ENCODE assay signal across 11 cellular contexts in the genomic region with DNA sequence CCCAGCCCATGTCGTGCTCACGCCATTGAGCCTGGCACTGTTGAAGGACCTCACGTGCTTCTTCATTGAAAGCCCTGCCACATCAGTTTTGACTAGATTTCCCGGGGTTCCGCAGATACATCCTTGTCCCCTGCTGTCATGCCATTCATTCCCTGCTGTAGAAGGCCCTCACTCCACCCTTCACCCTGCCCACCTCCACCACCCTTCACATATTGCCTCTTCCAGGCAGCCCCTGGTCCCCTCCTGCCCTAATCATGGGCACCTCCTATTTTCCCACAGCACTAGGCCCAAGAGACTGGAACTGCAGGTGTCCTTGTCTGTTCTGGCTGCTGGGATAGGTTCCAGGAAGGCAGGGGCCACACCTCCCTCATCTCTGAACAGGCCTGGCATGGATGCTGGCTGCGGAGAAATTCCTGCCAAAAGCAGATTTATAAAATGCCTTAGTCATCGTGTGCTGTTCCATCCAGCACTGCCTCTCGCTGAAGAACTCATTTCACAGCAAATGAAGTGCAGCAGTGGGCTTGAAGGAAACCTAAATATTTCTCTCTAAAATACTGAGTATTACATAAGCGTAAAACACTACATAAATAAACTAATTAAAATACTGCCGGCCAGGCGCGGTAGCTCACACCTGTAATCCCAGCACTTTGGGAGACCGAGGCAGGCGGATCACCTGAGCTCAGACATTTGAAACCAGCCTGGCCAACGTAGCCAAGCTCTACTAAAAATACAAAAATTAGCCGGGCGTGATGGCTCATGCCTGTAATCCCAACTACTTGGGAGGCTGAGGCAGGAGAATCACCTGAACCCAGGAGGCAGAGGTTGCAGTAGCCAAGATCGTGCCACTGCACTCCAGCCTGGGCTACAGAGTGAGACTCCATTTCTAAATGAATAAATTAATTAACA. TPM values are rescaled to one million over a fixed set of nuclear protein-coding genes. Genes with fewer than 3 reads are reported as not detected.
DNase-seq lines count a peak whose midpoint lies in the region; ATAC-seq and TF ChIP-seq lines count a peak whose summit lies in the region.
"Had no signal": no experiment of that assay in that cellular context is flagged by ENCODE, and none has a peak within 500 bp of the region (broad histone marks: within the 10 kb centered on the region; RNA-seq: fewer than 3 reads in every experiment).

No MANE protein-coding gene starts in this region.

- peaks cover 0 to 8% (median 0%) of the 10 kb centered on the region in 7 donors for H3K4me1 Mint-ChIP-seq in naive thymus-derived CD4-positive, alpha-beta T cell

- H3K9me3 Mint-ChIP-seq in naive thymus-derived CD4-positive, alpha-beta T cell, result peaks cover 0 to 3% (median 0%) of the 10 kb centered on the region in 11 donors
- H3K9me3 Mint-ChIP-seq: activated naive CD8-positive, alpha-beta T cell treated with anti-CD3 and anti-CD28 coated beads, Interleukin-2, amount 10 ng/mL, durations not matched to agents 7 days and 5 days; T-helper 1 cell treated with Interleukin-12 subunit alpha and Interleukin-12 subunit beta and Interleukin-4 antibody, amounts not matched to agents 30 μg/mL and 1 μg/mL, for 36 hours had no signal

- intact Hi-C loops in colonic mucosa (cut with DNase I), result no loop called here
- intact Hi-C loops in naive thymus-derived CD4-positive, alpha-beta T cell (cut with micrococcal nuclease), result no loop called here

- H3K9me3 ChIP-seq in AG04450 (ENCODE audit: control insufficient read depth, insufficient read depth, low read length), result no peaks in the 10 kb centered on the region
- no peaks in the 10 kb centered on the region for H3K9me3 ChIP-seq in colonic mucosa
- H3K9me3 ChIP-seq in mesenchymal stem cell (ENCODE audit: control insufficient read depth, low read length), result no peaks in the 10 kb centered on the region
- no peaks in the 10 kb centered on the region for H3K9me3 ChIP-seq in naive thymus-derived CD4-positive, alpha-beta T cell (ENCODE audit: control insufficient read depth in 2 of 3, low read length in 3 of 3)

- no peaks in the 10 kb centered on the region for H3K27me3 Mint-ChIP-seq in naive thymus-derived CD4-positive, alpha-beta T cell
- H3K27me3 Mint-ChIP-seq: activated naive CD8-positive, alpha-beta T cell treated with anti-CD3 and anti-CD28 coated beads, Interleukin-2, amount 10 ng/mL, durations not matched to agents 7 days and 5 days had no signal

- POLR2A ChIA-PET in AG04450 (lab: Yijun Ruan, JAX), result no interaction called here
- POLR2A ChIA-PET in naive thymus-derived CD4-positive, alpha-beta T cell (lab: Charles Lee), result no interaction called here

- no peak overlapping the region for H3K4me3 Mint-ChIP-seq in naive thymus-derived CD4-positive, alpha-beta T cell
- H3K4me3 Mint-ChIP-seq: activated naive CD8-positive, alpha-beta T cell treated with anti-CD3 and anti-CD28 coated beads, Interleukin-2, amount 10 ng/mL, durations not matched to agents 7 days and 5 days; T-helper 1 cell treated with Interleukin-12 subunit alpha and Interleukin-12 subunit beta and Interleukin-4 antibody, amounts not matched to agents 30 μg/mL and 1 μg/mL, for 36 hours had no signal

- H2BK12ac ChIP-seq in mesenchymal stem cell (ENCODE audit: low read length in 2 of 2), result no peak overlapping the region

- no peak overlapping the region for H2BK120ac ChIP-seq in mesenchymal stem cell (ENCODE audit: low read depth, low read length)

- no peak overlapping the region for H3K4me2 ChIP-seq in mesenchymal stem cell (ENCODE audit: low read length, poor library complexity, severe bottlenecking)

- H3K4me1 ChIP-seq in colonic mucosa (peaks cover 16% of the 10 kb centered on the region), mesenchymal stem cell (ENCODE audit: control insufficient read depth, insufficient read depth, low read depth, low read length) (peaks cover 8% of the 10 kb centered on the region)
- H3K4me1 ChIP-seq in naive thymus-derived CD4-positive, alpha-beta T cell (ENCODE audit: control insufficient read depth in 2 of 2, insufficient read depth in 2 of 2, low read length in 2 of 2), result no peaks in the 10 kb centered on the region

- H3K4me3 ChIP-seq in AG04450 (ENCODE audit: low read depth, low read length) (no peak overlapping the region), colonic mucosa (no peak overlapping the region), mesenchymal stem cell (ENCODE audit: insufficient read depth in 1 of 2, low read depth in 1 of 2, low read length in 2 of 2) (no peak overlapping the region)
- no peak overlapping the region for H3K4me3 ChIP-seq in naive thymus-derived CD4-positive, alpha-beta T cell (ENCODE audit: low read length)

- H3K27me3 ChIP-seq in AG04450 (ENCODE audit: control insufficient read depth, insufficient read depth, low read length), result no peaks in the 10 kb centered on the region
- H3K27me3 ChIP-seq in colonic mucosa, result no peaks in the 10 kb centered on the region
- no peaks in the 10 kb centered on the region for H3K27me3 ChIP-seq in mesenchymal stem cell (ENCODE audit: control insufficient read depth in 1 of 2, insufficient read depth in 1 of 2, low read length in 2 of 2)
- H3K27me3 ChIP-seq in naive thymus-derived CD4-positive, alpha-beta T cell (ENCODE audit: control insufficient read depth in 2 of 2, insufficient read depth in 2 of 2, low read length in 2 of 2), result no peaks in the 10 kb centered on the region

- H3K36me3 ChIP-seq in colonic mucosa (no peaks in the 10 kb centered on the region), mesenchymal stem cell (ENCODE audit: control insufficient read depth in 1 of 2, insufficient read depth in 2 of 2, low read depth in 1 of 2, low read length in 2 of 2) (peaks cover 4 to 8% of the 10 kb centered on the region in 2 experiments)
- peaks cover 0 to 6% (median 0%) of the 10 kb centered on the region in 3 experiments for H3K36me3 ChIP-seq in naive thymus-derived CD4-positive, alpha-beta T cell (ENCODE audit: control insufficient read depth in 2 of 3, insufficient read depth in 3 of 3, low read length in 3 of 3)

- H3K9ac ChIP-seq in colonic mucosa (ENCODE audit: low read depth in 2 of 2, low read length in 2 of 2) (no peak overlapping the region), mesenchymal stem cell (ENCODE audit: low read length) (peak overlapping the region; percentile 70)

- H3K27ac ChIP-seq in AG04450 (ENCODE audit: low read depth, low read length) (peak overlapping the region; percentile 80), colonic mucosa (peak overlapping the region; percentile 38), mesenchymal stem cell (ENCODE audit: low read length, poor library complexity, severe bottlenecking) (no peak overlapping the region)
- H3K27ac ChIP-seq in naive thymus-derived CD4-positive, alpha-beta T cell (ENCODE audit: low read depth, low read length), result no peak overlapping the region

- H3K18ac ChIP-seq in mesenchymal stem cell (ENCODE audit: low read depth in 1 of 2, low read length in 2 of 2), result no peak overlapping the region

- H3K79me1 ChIP-seq in mesenchymal stem cell (replicated peaks; ENCODE audit: low read length, poor library complexity, severe bottlenecking), result no peaks in the 10 kb centered on the region

- H2AFZ ChIP-seq in mesenchymal stem cell (ENCODE audit: low read depth, low read length), result no peak overlapping the region

- H3K23ac ChIP-seq in mesenchymal stem cell (ENCODE audit: low read length in 2 of 2), result no peak overlapping the region

- TF ChIP-seq CTCF in AG04450 (IDR thresholded peaks at IDR 0.05; ENCODE audit: low read depth, low read length), result no peak
- TF ChIP-seq CTCF in colonic mucosa (IDR thresholded peaks at IDR 0.05), result no peak

- ATAC-seq in HG02981 (IDR thresholded peaks at IDR 0.05; ENCODE audit: unreplicated experiment) (no peak), HG02884 (IDR thresholded peaks at IDR 0.05; ENCODE audit: unreplicated experiment) (no peak)
- no peak for ATAC-seq in naive thymus-derived CD4-positive, alpha-beta T cell

- peaks cover 0 to 20% (median 4%) of the 10 kb centered on the region in 5 donors for H3K36me3 Mint-ChIP-seq in naive thymus-derived CD4-positive, alpha-beta T cell
- H3K36me3 Mint-ChIP-seq: activated naive CD8-positive, alpha-beta T cell treated with anti-CD3 and anti-CD28 coated beads, Interleukin-2, amount 10 ng/mL, durations not matched to agents 7 days and 5 days had no signal

- H4K91ac ChIP-seq in mesenchymal stem cell (ENCODE audit: low read length), result no peak overlapping the region

- H2AK5ac ChIP-seq in mesenchymal stem cell (ENCODE audit: low read length, severe bottlenecking), result no peak overlapping the region

- WGBS in mesenchymal stem cell, result 92% methylated on average over 17 of the region's 18 CpGs

- no peak overlapping the region for H3K27ac Mint-ChIP-seq in naive thymus-derived CD4-positive, alpha-beta T cell
- H3K27ac Mint-ChIP-seq: activated naive CD8-positive, alpha-beta T cell treated with anti-CD3 and anti-CD28 coated beads, Interleukin-2, amount 10 ng/mL, durations not matched to agents 7 days and 5 days; T-helper 1 cell treated with Interleukin-12 subunit alpha and Interleukin-12 subunit beta and Interleukin-4 antibody, amounts not matched to agents 30 μg/mL and 1 μg/mL, for 36 hours had no signal

- H2BK15ac ChIP-seq in mesenchymal stem cell (ENCODE audit: low read depth, poor library complexity, severe bottlenecking), result no peak overlapping the region

- H3K14ac ChIP-seq in mesenchymal stem cell (ENCODE audit: low read length in 2 of 2), result no peak overlapping the region

- H3K4ac ChIP-seq in mesenchymal stem cell (ENCODE audit: low read depth in 1 of 2, low read length in 2 of 2), result no peak overlapping the region

- DNase-seq in AG04450 (ENCODE audit: low read depth, low spot score) (peak; percentile 60), NCI-H2081 treated with DMSO at 0.1 percent for 48 hours (lab: John Stamatoyannopoulos, UW) (peak; percentile 13), colonic mucosa (peak; percentile 84), mesenchymal stem cell (no peak), mesenteric fat pad (ENCODE audit: low spot score) (no peak)
- no peak for DNase-seq in naive thymus-derived CD4-positive, alpha-beta T cell
- DNase-seq: activated naive CD8-positive, alpha-beta T cell treated with anti-CD3 and anti-CD28 coated beads, Interleukin-2, amount 10 ng/mL, durations not matched to agents 7 days and 5 days; midbrain had no signal

- no peak overlapping the region for H2BK5ac ChIP-seq in mesenchymal stem cell (ENCODE audit: low read depth, low read length, poor library complexity, severe bottlenecking)

- no peak overlapping the region for H4K8ac ChIP-seq in mesenchymal stem cell (ENCODE audit: low read length)

- CTCF ChIA-PET in AG04450 (lab: Charles Lee), result interaction anchor here (1.6 kb wide), 1 partner anchor 16 kb away, joined by 5 read pairs; no protein-coding TSS in a partner anchor
- CTCF ChIA-PET in naive thymus-derived CD4-positive, alpha-beta T cell (lab: Charles Lee), result no interaction called here

RNA-seq across cellular contexts. Expression of a gene that starts 38.4 kb away (rescaled TPM):
- 40.5 and 47.7 TPM in 2 replicates for polyA plus RNA-seq in AG04450 (2011; rRNA removed)
- polyA minus RNA-seq in AG04450 (2011; rRNA and poly(A)+ RNA removed), result 39.5 and 41.1 TPM in 2 replicates
- total RNA-seq in colonic mucosa (100 to 1,000 TPM in 1 of 2 donors, 10 to 100 TPM in 1; 99.5 to 109 TPM), mesenteric fat pad (46.9 TPM)
- 66.8 TPM for polyA plus RNA-seq in mesenchymal stem cell (2013, experiment 1 of 2)
- polyA plus RNA-seq in mesenchymal stem cell (2013, experiment 2 of 2), result 68.3 TPM
- total RNA-seq in naive thymus-derived CD4-positive, alpha-beta T cell, result 10 to 100 TPM; 51.9 to 77.6 (median 61.6) TPM
- polyA plus RNA-seq in naive thymus-derived CD4-positive, alpha-beta T cell, result 10 to 100 TPM; 59.8 to 63.4 TPM

RNA-seq across cellular contexts. Expression of a gene that starts 38.6 kb away (rescaled TPM):
- polyA plus RNA-seq in AG04450 (2011; rRNA removed), result 3.6 and 4.3 TPM in 2 replicates
- 3.3 and 5.8 TPM in 2 replicates for polyA minus RNA-seq in AG04450 (2011; rRNA and poly(A)+ RNA removed)
- total RNA-seq in colonic mucosa, result 1 to 10 TPM; 3.0 to 4.4 TPM
- polyA plus RNA-seq in mesenchymal stem cell (2013, experiment 1 of 2), result 2.6 TPM
- 2.8 TPM for polyA plus RNA-seq in mesenchymal stem cell (2013, experiment 2 of 2)
- total RNA-seq in naive thymus-derived CD4-positive, alpha-beta T cell, result 10 to 100 TPM in 4 of 5 experiments, 1 to 10 TPM in 1; 9.7 to 23.4 (median 19.3) TPM
- 10 to 100 TPM; 17.1 to 23.8 TPM for polyA plus RNA-seq in naive thymus-derived CD4-positive, alpha-beta T cell
- total RNA-seq in mesenteric fat pad, result 2.2 TPM

RNA-seq across cellular contexts. Expression of a gene that starts 44.5 kb away (rescaled TPM):
- polyA plus RNA-seq in AG04450 (2011; rRNA removed), result 0.05 TPM in 1 of 2 replicates, not detected in the other
- 0.17 TPM in 1 of 2 replicates, not detected in the other for polyA minus RNA-seq in AG04450 (2011; rRNA and poly(A)+ RNA removed)
- 1 to 10 TPM; 1.4 to 3.4 TPM for total RNA-seq in colonic mucosa
- polyA plus RNA-seq in mesenchymal stem cell (2013, experiment 1 of 2), result 0.76 TPM
- polyA plus RNA-seq in mesenchymal stem cell (2013, experiment 2 of 2), result 0.59 TPM
- total RNA-seq in naive thymus-derived CD4-positive, alpha-beta T cell, result 1 to 10 TPM in 4 of 5 experiments, under 1 TPM in 1; 0.70 to 2.9 (median 2.1) TPM
- 1 to 10 TPM; 3.1 to 4.4 TPM for polyA plus RNA-seq in naive thymus-derived CD4-positive, alpha-beta T cell
- total RNA-seq in mesenteric fat pad, result 18.0 TPM

RNA-seq across cellular contexts. Expression of a gene that starts 49.4 kb away (rescaled TPM):
- not detected in 2 replicates for polyA plus RNA-seq in AG04450 (2011; rRNA removed)
- 0.09 TPM in 1 of 2 replicates, not detected in the other for polyA minus RNA-seq in AG04450 (2011; rRNA and poly(A)+ RNA removed)
- total RNA-seq in colonic mucosa (not detected), mesenteric fat pad (not detected)
- polyA plus RNA-seq in mesenchymal stem cell (2013, experiment 1 of 2), result not detected
- polyA plus RNA-seq in mesenchymal stem cell (2013, experiment 2 of 2), result not detected
- not detected for total RNA-seq in naive thymus-derived CD4-positive, alpha-beta T cell
- polyA plus RNA-seq in naive thymus-derived CD4-positive, alpha-beta T cell, result under 1 TPM; 0.10 to 0.26 TPM
- total RNA-seq: activated naive CD8-positive, alpha-beta T cell treated with anti-CD3 and anti-CD28 coated beads, Interleukin-2, amount 10 ng/mL, durations not matched to agents 7 days and 5 days had no signal

Comparison
In these comparisons a context has a peak if more than half of its experiments do, and no peak if none do; other contexts are left out.
1. DNase-seq: peak in AG04450 (single experiment), NCI-H2081 treated with DMSO at 0.1 percent for 48 hours (single experiment) and colonic mucosa (single experiment); none in mesenchymal stem cell (single experiment), naive thymus-derived CD4-positive, alpha-beta T cell (0 of 9) and mesenteric fat pad (single experiment).
2. H3K27ac ChIP-seq: peak in AG04450 (single experiment) and colonic mucosa (single experiment); none in mesenchymal stem cell (single experiment) and naive thymus-derived CD4-positive, alpha-beta T cell (single experiment).